8 cellular contexts compared by ENCODE assay signal in the genomic region with DNA sequence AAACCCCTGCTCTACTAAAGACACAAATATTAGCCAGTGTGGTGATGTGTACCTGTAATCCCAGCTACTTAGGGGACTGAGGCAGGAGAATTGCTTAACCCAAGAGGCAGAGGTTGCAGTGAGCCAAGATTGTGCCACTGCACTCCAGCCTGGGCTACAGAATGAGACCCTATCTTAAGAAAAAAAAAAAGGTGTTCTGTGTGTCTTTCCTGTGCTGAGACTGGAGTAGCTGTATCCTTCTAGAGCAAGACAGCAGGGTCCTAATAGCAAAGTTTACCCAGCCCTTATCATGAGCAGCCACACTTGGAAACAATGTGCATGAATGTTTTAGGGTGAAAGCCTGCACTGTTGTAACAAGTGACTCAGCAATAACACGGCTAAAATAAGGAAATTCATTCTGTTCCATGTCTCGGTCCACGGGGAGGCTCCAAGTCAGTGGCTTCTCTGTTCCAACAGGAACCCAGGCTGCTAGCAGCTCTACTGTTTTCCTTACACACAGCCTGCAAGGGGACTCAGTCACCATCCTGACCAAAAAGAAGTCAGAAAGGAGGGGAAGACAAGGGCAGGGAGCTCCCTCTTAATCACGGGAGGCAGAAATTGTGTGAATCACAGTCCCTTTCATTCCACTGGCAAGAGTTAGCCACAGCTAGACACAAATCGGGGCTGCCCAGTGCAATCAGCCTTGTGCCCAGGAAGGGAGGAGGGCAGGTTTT. TPM values are rescaled to one million over a fixed set of nuclear protein-coding genes. Genes with fewer than 3 reads are reported as not detected.
DNase-seq lines count a peak whose midpoint lies in the region; ATAC-seq and TF ChIP-seq lines count a peak whose summit lies in the region.

No MANE protein-coding gene starts in this region.

- no peaks in the 10 kb centered on the region for H3K27me3 ChIP-seq in PC-3 (ENCODE audit: low read length)

- TF ChIP-seq CTCF in PC-3 (conservative IDR thresholded peaks at IDR 0.05; ENCODE audit: low read depth, low read length) = no peak
- TF ChIP-seq CTCF in epithelial cell of proximal tubule (conservative IDR thresholded peaks at IDR 0.05; ENCODE audit: low read depth, low read length) = no peak

- no peak overlapping the region for H3K4me3 Mint-ChIP-seq in activated naive CD4-positive, alpha-beta T cell treated with anti-CD3 and anti-CD28 coated beads for 36 hours

- intact Hi-C loops in PC-3 (cut with micrococcal nuclease) = loop anchor here (10.0 kb wide), 2 partner anchors 66 to 176 kb away; a partner anchor contains a TSS
- intact Hi-C loops in activated naive CD4-positive, alpha-beta T cell treated with anti-CD3 and anti-CD28 coated beads for 36 hours (cut with micrococcal nuclease) = no loop called here

- H3K36me3 ChIP-seq in PC-3 (ENCODE audit: low read depth, low read length) = no peaks in the 10 kb centered on the region

- no peak overlapping the region for H3K27ac Mint-ChIP-seq in activated naive CD4-positive, alpha-beta T cell treated with anti-CD3 and anti-CD28 coated beads for 36 hours

- peaks cover under 1% of the 10 kb centered on the region for H3K36me3 Mint-ChIP-seq in activated naive CD4-positive, alpha-beta T cell treated with anti-CD3 and anti-CD28 coated beads for 36 hours (ENCODE audit: low read depth)

- H4K20me1 ChIP-seq in PC-3 (ENCODE audit: low read length) = no peaks in the 10 kb centered on the region

- no peaks in the 10 kb centered on the region for H3K9me3 ChIP-seq in PC-3 (ENCODE audit: low read length)

- H3K4me1 Mint-ChIP-seq in activated naive CD4-positive, alpha-beta T cell treated with anti-CD3 and anti-CD28 coated beads for 36 hours (ENCODE audit: low read depth) = no peaks in the 10 kb centered on the region

- H3K27me3 Mint-ChIP-seq in activated naive CD4-positive, alpha-beta T cell treated with anti-CD3 and anti-CD28 coated beads for 36 hours (ENCODE audit: low read depth) = no peaks in the 10 kb centered on the region

- peak overlapping the region; percentile 82 for H2AFZ ChIP-seq in PC-3 (ENCODE audit: low read length)

- POLR2A ChIA-PET in PC-3 (lab: Charles Lee; ENCODE audit: unreplicated experiment) = no interaction called here

- H3K79me2 ChIP-seq in PC-3 (ENCODE audit: low read length) = no peaks in the 10 kb centered on the region

- 0 out of 2 replicates have a peak overlapping the region, but pooled peaks have one; percentile 23 for H3K9ac ChIP-seq in PC-3 (ENCODE audit: low read length)

- no peaks in the 10 kb centered on the region for H3K9me3 Mint-ChIP-seq in activated naive CD4-positive, alpha-beta T cell treated with anti-CD3 and anti-CD28 coated beads for 36 hours

- H3K27ac ChIP-seq in PC-3 (ENCODE audit: low read length) = peak overlapping the region; percentile 62

- CTCF ChIA-PET in PC-3 (lab: Charles Lee) = no interaction called here
- CTCF ChIA-PET in activated naive CD4-positive, alpha-beta T cell treated with anti-CD3 and anti-CD28 coated beads for 36 hours (lab: Charles Lee) = interaction anchor here (0.6 kb wide), 1 partner anchor 9 kb away, joined by 3 read pairs; no protein-coding TSS in a partner anchor

- ATAC-seq in PC-3 = peak; percentile 41

- no peaks in the 10 kb centered on the region for H3K9me2 ChIP-seq in PC-3 (replicated peaks; ENCODE audit: low read length)

- no TSS peak for BruUV-seq in PC-3 (replicated peaks; lab: Mats Ljungman, UMichigan)

- H3K4me2 ChIP-seq in PC-3 (ENCODE audit: low read length) = peak overlapping the region; percentile 64

- peak; percentile 77 for DNase-seq in AG20443 (ENCODE audit: low spot score)
- peak; percentile 30 for DNase-seq in PC-3
- peak; percentile 39 for DNase-seq in epithelial cell of proximal tubule (ENCODE audit: low read depth)
- peak; percentile 37 for DNase-seq in mucosa of gallbladder (ENCODE audit: low spot score)
- DNase-seq in GOT3 (lab: John Stamatoyannopoulos, UW) = no peak
- no peak for DNase-seq in activated naive CD4-positive, alpha-beta T cell treated with anti-CD3 and anti-CD28 coated beads for 36 hours
- DNase-seq in activated naive CD4-positive, alpha-beta T cell treated with anti-CD3 and anti-CD28 coated beads, Interleukin-2, amount 50 U/mL, for 16 hours = no peak
- DNase-seq in NCI-H1105 treated with DMSO at 0.1 percent for 48 hours (lab: John Stamatoyannopoulos, UW) = no peak

- H3F3A ChIP-seq in PC-3 (ENCODE audit: low read length, unreplicated experiment) = no peaks in the 10 kb centered on the region

- peaks cover 24% of the 10 kb centered on the region for H3K4me1 ChIP-seq in PC-3 (ENCODE audit: insufficient read depth, low read length)

- no peak overlapping the region for H3K4me3 ChIP-seq in PC-3 (ENCODE audit: low read length)
- peak overlapping the region; percentile 32 for H3K4me3 ChIP-seq in epithelial cell of proximal tubule (ENCODE audit: low read depth, low read length)

RNA-seq across cellular contexts. Expression of a gene that starts 7.1 kb away (rescaled TPM):
- total RNA-seq in PC-3 (2014; rRNA removed) (0.51 TPM in 1 of 2 replicates, not detected in the other), epithelial cell of proximal tubule (not detected in 2 replicates), mucosa of gallbladder (2.5 TPM)
- not detected for total RNA-seq in activated naive CD4-positive, alpha-beta T cell treated with anti-CD3 and anti-CD28 coated beads for 36 hours

Comparison
In these comparisons a context has a peak if more than half of its experiments do, and no peak if none do; other contexts are left out.
1. DNase-seq: peak in AG20443 (single experiment), PC-3 (single experiment), epithelial cell of proximal tubule (single experiment) and mucosa of gallbladder (single experiment); none in GOT3 (single experiment), activated naive CD4-positive, alpha-beta T cell treated with anti-CD3 and anti-CD28 coated beads for 36 hours (single experiment), activated naive CD4-positive, alpha-beta T cell treated with anti-CD3 and anti-CD28 coated beads, Interleukin-2, amount 50 U/mL, for 16 hours (single experiment) and NCI-H1105 treated with DMSO at 0.1 percent for 48 hours (single experiment).